In genomic region chr3:126348308-126348920, GRCh38 we compare ENCODE assay signal across 13 cellular contexts. TPM values are rescaled to one million over a fixed set of nuclear protein-coding genes. Genes with fewer than 3 reads are reported as not detected.
DNase-seq lines count a peak whose midpoint lies in the region; ATAC-seq and TF ChIP-seq lines count a peak whose summit lies in the region.
"Had no signal": no experiment of that assay in that cellular context is flagged by ENCODE, and none has a peak within 500 bp of the region (broad histone marks: within the 10 kb centered on the region; RNA-seq: fewer than 3 reads in every experiment).

No MANE protein-coding gene starts in this region.

- H3K27me3 ChIP-seq in right atrium auricular region (no peaks in the 10 kb centered on the region), tibial nerve (no peaks in the 10 kb centered on the region)
- H3K27me3 ChIP-seq: breast epithelium had no signal

- no peak for TF ChIP-seq CTCF in right atrium auricular region (IDR thresholded peaks at IDR 0.05)
- peak in 2 of 5 experiments; percentile 10 to 26 for TF ChIP-seq CTCF in tibial nerve (IDR thresholded peaks at IDR 0.05)

- no peak overlapping the region for H3K4me3 ChIP-seq in right atrium auricular region
- no peak overlapping the region for H3K4me3 ChIP-seq in tibial nerve
- H3K4me3 ChIP-seq: breast epithelium had no signal

- no peak overlapping the region for H3K4me3 Mint-ChIP-seq in activated T-cell treated with anti-CD3 and anti-CD28 coated beads, Interleukin-2, amount 50 U/mL, for 4 hours
- H3K4me3 Mint-ChIP-seq: naive thymus-derived CD4-positive, alpha-beta T cell had no signal

- 82 to 85% methylated on average over 11 to 12 of the region's 12 CpGs for WGBS in tibial nerve, 2 donors

- no peak for ATAC-seq in activated T-cell treated with anti-CD3 and anti-CD28 coated beads, Interleukin-2, amount 50 U/mL, for 4 hours
- ATAC-seq in SK-N-SH treated with all-trans-retinoic acid at 6 μM for 48 hours (0 out of 3 replicates have a peak, but pooled peaks have one; percentile 22), GM18505 (IDR thresholded peaks at IDR 0.05; ENCODE audit: unreplicated experiment) (no peak)

- peaks cover 0 to 87% of the 10 kb centered on the region in 2 donors for H3K4me1 ChIP-seq in right atrium auricular region
- H3K4me1 ChIP-seq in tibial nerve: peaks cover 3 to 98% (median 64%) of the 10 kb centered on the region in 4 donors
- H3K4me1 ChIP-seq: breast epithelium had no signal

- no peaks in the 10 kb centered on the region for H3K36me3 Mint-ChIP-seq in activated T-cell treated with anti-CD3 and anti-CD28 coated beads, Interleukin-2, amount 50 U/mL, for 4 hours (ENCODE audit: insufficient read depth)
- H3K36me3 Mint-ChIP-seq: naive thymus-derived CD4-positive, alpha-beta T cell had no signal

- no peak for TF ChIP-seq POLR2A in tibial nerve (IDR thresholded peaks at IDR 0.05)
- TF ChIP-seq POLR2A in GM18505 (IDR thresholded peaks at IDR 0.05; ENCODE audit: borderline replicate concordance, extremely low read depth, insufficient read depth, insufficient read length): no peak

- H3K36me3 ChIP-seq in right atrium auricular region (peaks cover 65% of the 10 kb centered on the region), tibial nerve (peaks cover 0 to 95% (median 15%) of the 10 kb centered on the region in 3 donors)
- H3K36me3 ChIP-seq: breast epithelium had no signal

- TF ChIP-seq EP300 in tibial nerve (IDR thresholded peaks at IDR 0.05): no peak

- H3K27me3 Mint-ChIP-seq in activated T-cell treated with anti-CD3 and anti-CD28 coated beads, Interleukin-2, amount 50 U/mL, for 4 hours (ENCODE audit: low read depth): peaks cover 4% of the 10 kb centered on the region

- H3K9me3 ChIP-seq in right atrium auricular region (no peaks in the 10 kb centered on the region), tibial nerve (no peaks in the 10 kb centered on the region)
- H3K9me3 ChIP-seq: breast epithelium had no signal

- no peaks in the 10 kb centered on the region for H3K9me3 Mint-ChIP-seq in activated T-cell treated with anti-CD3 and anti-CD28 coated beads, Interleukin-2, amount 50 U/mL, for 4 hours
- H3K9me3 Mint-ChIP-seq: naive thymus-derived CD4-positive, alpha-beta T cell had no signal

- peak; percentile 12 for DNase-seq in activated T-cell treated with anti-CD3 and anti-CD28 coated beads, Interleukin-2, amount 50 U/mL, for 1 hour
- DNase-seq in activated T-cell treated with anti-CD3 and anti-CD28 coated beads, Interleukin-2, amount 50 U/mL, for 4 hours: no peak
- DNase-seq in right atrium auricular region (ENCODE audit: low spot score): peak; percentile 46
- peak in 1 of 2 donors; percentile 4 for DNase-seq in tibial nerve (ENCODE audit: low spot score in 2 of 2)
- no peak for DNase-seq in activated CD4-positive, alpha-beta T cell treated with anti-CD3 and anti-CD28 coated beads for 4 hours
- no peak for DNase-seq in DMS153 (lab: John Stamatoyannopoulos, UW)
- DNase-seq: SHP77; stimulated activated CD4-positive, alpha-beta T cell treated with anti-CD3 and anti-CD28 coated beads, Interleukin-4, amount 100 ng/mL, for 4 hours had no signal

- H3K4me1 Mint-ChIP-seq in activated T-cell treated with anti-CD3 and anti-CD28 coated beads, Interleukin-2, amount 50 U/mL, for 4 hours (ENCODE audit: low read depth): no peaks in the 10 kb centered on the region

- H3K27ac ChIP-seq in right atrium auricular region (peak overlapping the region; percentile 46 to 54), tibial nerve (peak overlapping the region; percentile 66 to 100 (median 96))
- H3K27ac ChIP-seq: breast epithelium had no signal

TF ChIP-seq in SK-N-SH treated with all-trans-retinoic acid at 6 μM for 48 hours, 23 proteins besides CTCF, POLR2A, EP300 and RAD21:
- TF ChIP-seq, protein P1, sequence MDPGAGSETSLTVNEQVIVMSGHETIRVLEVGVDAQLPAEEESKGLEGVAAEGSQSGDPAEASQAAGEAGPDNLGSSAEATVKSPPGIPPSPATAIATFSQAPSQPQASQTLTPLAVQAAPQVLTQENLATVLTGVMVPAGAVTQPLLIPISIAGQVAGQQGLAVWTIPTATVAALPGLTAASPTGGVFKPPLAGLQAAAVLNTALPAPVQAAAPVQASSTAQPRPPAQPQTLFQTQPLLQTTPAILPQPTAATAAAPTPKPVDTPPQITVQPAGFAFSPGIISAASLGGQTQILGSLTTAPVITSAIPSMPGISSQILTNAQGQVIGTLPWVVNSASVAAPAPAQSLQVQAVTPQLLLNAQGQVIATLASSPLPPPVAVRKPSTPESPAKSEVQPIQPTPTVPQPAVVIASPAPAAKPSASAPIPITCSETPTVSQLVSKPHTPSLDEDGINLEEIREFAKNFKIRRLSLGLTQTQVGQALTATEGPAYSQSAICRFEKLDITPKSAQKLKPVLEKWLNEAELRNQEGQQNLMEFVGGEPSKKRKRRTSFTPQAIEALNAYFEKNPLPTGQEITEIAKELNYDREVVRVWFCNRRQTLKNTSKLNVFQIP (CRISPR knock-in tag; IDR thresholded peaks at IDR 0.05; ENCODE audit: borderline replicate concordance, low read depth): no peak
- no peak for TF ChIP-seq CSDC2 (CRISPR knock-in tag; IDR thresholded peaks at IDR 0.05)
- TF ChIP-seq GLIS3 (CRISPR knock-in tag; IDR thresholded peaks at IDR 0.05): no peak
- no peak for TF ChIP-seq ZFP30 (CRISPR knock-in tag; IDR thresholded peaks at IDR 0.05)
- TF ChIP-seq PPARA (CRISPR knock-in tag; IDR thresholded peaks at IDR 0.05; ENCODE audit: borderline replicate concordance): no peak
- TF ChIP-seq ARNTL (CRISPR knock-in tag; IDR thresholded peaks at IDR 0.05; ENCODE audit: borderline replicate concordance, low read depth): no peak
- TF ChIP-seq, protein P2, sequence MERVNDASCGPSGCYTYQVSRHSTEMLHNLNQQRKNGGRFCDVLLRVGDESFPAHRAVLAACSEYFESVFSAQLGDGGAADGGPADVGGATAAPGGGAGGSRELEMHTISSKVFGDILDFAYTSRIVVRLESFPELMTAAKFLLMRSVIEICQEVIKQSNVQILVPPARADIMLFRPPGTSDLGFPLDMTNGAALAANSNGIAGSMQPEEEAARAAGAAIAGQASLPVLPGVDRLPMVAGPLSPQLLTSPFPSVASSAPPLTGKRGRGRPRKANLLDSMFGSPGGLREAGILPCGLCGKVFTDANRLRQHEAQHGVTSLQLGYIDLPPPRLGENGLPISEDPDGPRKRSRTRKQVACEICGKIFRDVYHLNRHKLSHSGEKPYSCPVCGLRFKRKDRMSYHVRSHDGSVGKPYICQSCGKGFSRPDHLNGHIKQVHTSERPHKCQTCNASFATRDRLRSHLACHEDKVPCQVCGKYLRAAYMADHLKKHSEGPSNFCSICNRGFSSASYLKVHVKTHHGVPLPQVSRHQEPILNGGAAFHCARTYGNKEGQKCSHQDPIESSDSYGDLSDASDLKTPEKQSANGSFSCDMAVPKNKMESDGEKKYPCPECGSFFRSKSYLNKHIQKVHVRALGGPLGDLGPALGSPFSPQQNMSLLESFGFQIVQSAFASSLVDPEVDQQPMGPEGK (CRISPR knock-in tag; IDR thresholded peaks at IDR 0.05; ENCODE audit: borderline replicate concordance): no peak

RNA-seq across cellular contexts. Expression of gene KLF15, which starts 8.8 kb away (rescaled TPM):
- under 1 TPM; 0.18 to 0.28 (median 0.22) TPM for total RNA-seq in activated T-cell treated with anti-CD3 and anti-CD28 coated beads, Interleukin-2, amount 50 U/mL, for 4 hours
- total RNA-seq in right atrium auricular region (10 to 100 TPM; 43.4 to 55.1 TPM), tibial nerve (100 to 1,000 TPM; 138 to 234 (median 176) TPM)

RNA-seq across cellular contexts. Expression of gene CFAP100, which starts 46.3 kb away (rescaled TPM):
- total RNA-seq in activated T-cell treated with anti-CD3 and anti-CD28 coated beads, Interleukin-2, amount 50 U/mL, for 4 hours: not detected
- total RNA-seq in right atrium auricular region: not detected
- total RNA-seq in tibial nerve: 1 to 10 TPM in 1 of 4 donors, not detected in 3; 6.1 TPM
- total RNA-seq: breast epithelium; naive thymus-derived CD4-positive, alpha-beta T cell; urinary bladder had no signal

Comparison
In these comparisons a context has a peak if more than half of its experiments do, and no peak if none do; other contexts are left out.
1. DNase-seq: peak in activated T-cell treated with anti-CD3 and anti-CD28 coated beads, Interleukin-2, amount 50 U/mL, for 1 hour (single experiment) and right atrium auricular region (single experiment); none in activated T-cell treated with anti-CD3 and anti-CD28 coated beads, Interleukin-2, amount 50 U/mL, for 4 hours (single experiment), activated CD4-positive, alpha-beta T cell treated with anti-CD3 and anti-CD28 coated beads for 4 hours (0 of 2) and DMS153 (single experiment).
2. RNA of gene KLF15, which starts 8.8 kb away (total RNA-seq): 138 to 234 TPM in tibial nerve and 43.4 to 55.1 TPM in right atrium auricular region; 0.18 to 0.28 TPM in activated T-cell treated with anti-CD3 and anti-CD28 coated beads, Interleukin-2, amount 50 U/mL, for 4 hours; every median in the first group is over 10 times any median in the second.